8 cellular contexts compared by ENCODE assay signal in the genomic region with DNA sequence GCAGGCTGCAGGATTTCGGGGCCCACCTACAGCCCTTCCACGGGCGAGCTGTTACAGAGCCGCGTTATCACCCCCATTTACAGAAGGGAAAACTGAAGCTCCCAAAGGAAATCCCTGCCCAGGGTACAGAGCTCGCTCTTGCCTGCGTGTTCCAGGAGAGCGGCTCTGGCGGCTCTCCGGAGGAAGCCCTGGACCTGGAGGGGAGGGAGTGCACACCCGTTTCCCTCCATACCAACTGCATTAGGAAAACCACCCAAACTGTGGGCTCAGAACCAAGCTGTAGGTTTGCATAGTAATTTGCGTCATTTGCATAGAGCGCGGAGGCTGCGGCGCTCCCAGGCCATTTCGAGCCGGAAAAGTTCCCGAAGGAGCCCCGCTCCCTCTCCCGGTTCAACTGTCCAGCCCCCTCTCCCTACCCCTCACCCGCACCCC. TPM values are rescaled to one million over a fixed set of nuclear protein-coding genes. Genes with fewer than 3 reads are reported as not detected.
DNase-seq lines count a peak whose midpoint lies in the region; ATAC-seq and TF ChIP-seq lines count a peak whose summit lies in the region.

No MANE protein-coding gene starts in this region.

- H3K36me3 ChIP-seq in mesendoderm (ENCODE audit: control insufficient read depth, insufficient read depth, low read length) (no peaks in the 10 kb centered on the region), upper lobe of left lung (no peaks in the 10 kb centered on the region)

- H3K56ac ChIP-seq in mesendoderm (ENCODE audit: low read length) = peak overlapping the region; percentile 85

- TF ChIP-seq CTCF in upper lobe of left lung (IDR thresholded peaks at IDR 0.05) = no peak

- TF ChIP-seq POLR2A in upper lobe of left lung (IDR thresholded peaks at IDR 0.05) = no peak

- peak overlapping the region; percentile 63 for H3K9ac ChIP-seq in mesendoderm (ENCODE audit: low read length)

- no peak for TF ChIP-seq EP300 in upper lobe of left lung (IDR thresholded peaks at IDR 0.05)

- peak overlapping the region; percentile 99 for H3K4me2 ChIP-seq in mesendoderm (ENCODE audit: low read length)

- peak; percentile 12 for DNase-seq in activated CD4-positive, alpha-beta T cell treated with anti-CD3 and anti-CD28 coated beads, Interleukin-2, amount 50 U/mL, for 1 hour
- no peak for DNase-seq in activated CD4-positive, alpha-beta T cell treated with anti-CD3 and anti-CD28 coated beads for 48 hours
- DNase-seq in dedifferentiated amniotic fluid mesenchymal stem cell (ENCODE audit: extremely low spot score) (peak; percentile 78), mesendoderm (peak; percentile 71), upper lobe of left lung (peak in 1 of 2 donors; percentile 32), islet precursor cell (no peak)

- no peak overlapping the region for H2BK120ac ChIP-seq in mesendoderm (ENCODE audit: low read depth, low read length)

- no peak overlapping the region for H2AK5ac ChIP-seq in mesendoderm (ENCODE audit: low read length)

- H2BK5ac ChIP-seq in mesendoderm (ENCODE audit: low read length) = no peak overlapping the region

- H3K4me1 ChIP-seq in mesendoderm (ENCODE audit: control insufficient read depth, low read depth, low read length) = peaks cover 2% of the 10 kb centered on the region
- H3K4me1 ChIP-seq in upper lobe of left lung = peaks cover 5 to 10% (median 7%) of the 10 kb centered on the region in 4 donors

- H3K23ac ChIP-seq in mesendoderm (ENCODE audit: low read length) = no peak overlapping the region

- H3K9me3 ChIP-seq in upper lobe of left lung = no peaks in the 10 kb centered on the region

- no CpG with 5 or more reads among the region's 22 CpGs for whole genome bisulfite sequencing in mesendoderm (ENCODE audit: extremely low coverage, insufficient coverage, low lambda C conversion rate)
- 1% methylated on average over 14 to 17 of the region's 22 CpGs for WGBS in upper lobe of left lung, 2 donors

- H3K18ac ChIP-seq in mesendoderm (ENCODE audit: low read length) = no peak overlapping the region

- H3K4ac ChIP-seq in mesendoderm (ENCODE audit: low read depth, low read length) = no peak overlapping the region

- peak overlapping the region; percentile 48 for H3K4me3 ChIP-seq in mesendoderm (ENCODE audit: low read length)
- H3K4me3 ChIP-seq in upper lobe of left lung = peak overlapping the region; percentile 55 to 69 (median 62)

- no peak overlapping the region for H4K8ac ChIP-seq in mesendoderm (ENCODE audit: low read depth, low read length)

- ATAC-seq in HG02885 (IDR thresholded peaks at IDR 0.05; ENCODE audit: poor library complexity, unreplicated experiment) (peak; percentile 10), upper lobe of left lung (ENCODE audit: low FRiP score in 2 of 2) (peak; percentile 56 to 59)

- no peaks in the 10 kb centered on the region for H3K79me2 ChIP-seq in mesendoderm (ENCODE audit: control insufficient read depth, insufficient read depth, low read length)

- no peaks in the 10 kb centered on the region for H3K79me1 ChIP-seq in mesendoderm (ENCODE audit: low read length)

- H3K27me3 ChIP-seq in mesendoderm (ENCODE audit: insufficient read depth, low read length, poor library complexity) (no peaks in the 10 kb centered on the region), upper lobe of left lung (no peaks in the 10 kb centered on the region)

- no peak overlapping the region for H2BK15ac ChIP-seq in mesendoderm (replicated peaks; ENCODE audit: low read depth)

- H4K5ac ChIP-seq in mesendoderm (ENCODE audit: low read length) = no peak overlapping the region

- H3K27ac ChIP-seq in mesendoderm (ENCODE audit: low read depth, low read length) (no peak overlapping the region), upper lobe of left lung (peak overlapping the region; percentile 79 to 88 (median 85))

TF ChIP-seq in PFSK-1, 5 proteins besides CTCF, POLR2A, EP300 and RAD21:
- TF ChIP-seq FOXP2 (optimal IDR thresholded peaks at IDR 0.05; ENCODE audit: borderline replicate concordance, extremely low read depth, extremely low read length, insufficient read depth) = peak; percentile 1
- TF ChIP-seq, protein P1, sequence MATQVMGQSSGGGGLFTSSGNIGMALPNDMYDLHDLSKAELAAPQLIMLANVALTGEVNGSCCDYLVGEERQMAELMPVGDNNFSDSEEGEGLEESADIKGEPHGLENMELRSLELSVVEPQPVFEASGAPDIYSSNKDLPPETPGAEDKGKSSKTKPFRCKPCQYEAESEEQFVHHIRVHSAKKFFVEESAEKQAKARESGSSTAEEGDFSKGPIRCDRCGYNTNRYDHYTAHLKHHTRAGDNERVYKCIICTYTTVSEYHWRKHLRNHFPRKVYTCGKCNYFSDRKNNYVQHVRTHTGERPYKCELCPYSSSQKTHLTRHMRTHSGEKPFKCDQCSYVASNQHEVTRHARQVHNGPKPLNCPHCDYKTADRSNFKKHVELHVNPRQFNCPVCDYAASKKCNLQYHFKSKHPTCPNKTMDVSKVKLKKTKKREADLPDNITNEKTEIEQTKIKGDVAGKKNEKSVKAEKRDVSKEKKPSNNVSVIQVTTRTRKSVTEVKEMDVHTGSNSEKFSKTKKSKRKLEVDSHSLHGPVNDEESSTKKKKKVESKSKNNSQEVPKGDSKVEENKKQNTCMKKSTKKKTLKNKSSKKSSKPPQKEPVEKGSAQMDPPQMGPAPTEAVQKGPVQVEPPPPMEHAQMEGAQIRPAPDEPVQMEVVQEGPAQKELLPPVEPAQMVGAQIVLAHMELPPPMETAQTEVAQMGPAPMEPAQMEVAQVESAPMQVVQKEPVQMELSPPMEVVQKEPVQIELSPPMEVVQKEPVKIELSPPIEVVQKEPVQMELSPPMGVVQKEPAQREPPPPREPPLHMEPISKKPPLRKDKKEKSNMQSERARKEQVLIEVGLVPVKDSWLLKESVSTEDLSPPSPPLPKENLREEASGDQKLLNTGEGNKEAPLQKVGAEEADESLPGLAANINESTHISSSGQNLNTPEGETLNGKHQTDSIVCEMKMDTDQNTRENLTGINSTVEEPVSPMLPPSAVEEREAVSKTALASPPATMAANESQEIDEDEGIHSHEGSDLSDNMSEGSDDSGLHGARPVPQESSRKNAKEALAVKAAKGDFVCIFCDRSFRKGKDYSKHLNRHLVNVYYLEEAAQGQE (IDR thresholded peaks at IDR 0.05; ENCODE audit: insufficient read depth in 1 of 2, low read depth in 2 of 2, low read length in 2 of 2) = no peak

RNA-seq across cellular contexts. Expression of a gene that starts 24.7 kb away (rescaled TPM):
- 23.9 TPM for polyA plus RNA-seq in PFSK-1 (2012; ENCODE audit: insufficient read length, low read depth)
- polyA plus RNA-seq in mesendoderm (2013, experiment 1 of 2) = 4.9 TPM
- polyA plus RNA-seq in mesendoderm (2013, experiment 2 of 2) = 5.2 TPM
- 1 to 10 TPM in 5 of 6 donors, under 1 TPM in 1; 0.34 to 1.9 (median 1.1) TPM for total RNA-seq in upper lobe of left lung

RNA-seq across cellular contexts. Expression of a gene that starts 27.0 kb away (rescaled TPM):
- 6.0 TPM for polyA plus RNA-seq in PFSK-1 (2012; ENCODE audit: insufficient read length, low read depth)
- polyA plus RNA-seq in mesendoderm (2013, experiment 1 of 2) = 0.37 TPM
- polyA plus RNA-seq in mesendoderm (2013, experiment 2 of 2) = 0.35 TPM
- total RNA-seq in upper lobe of left lung = 10 to 100 TPM in 3 of 6 donors, 1 to 10 TPM in 3; 7.3 to 63.3 (median 10.4) TPM

Comparison
In these comparisons a context has a peak if more than half of its experiments do, and no peak if none do; other contexts are left out.
1. DNase-seq: peak in activated CD4-positive, alpha-beta T cell treated with anti-CD3 and anti-CD28 coated beads, Interleukin-2, amount 50 U/mL, for 1 hour (single experiment), dedifferentiated amniotic fluid mesenchymal stem cell (single experiment) and mesendoderm (single experiment); none in activated CD4-positive, alpha-beta T cell treated with anti-CD3 and anti-CD28 coated beads for 48 hours (single experiment) and islet precursor cell (single experiment).